In genomic region chrX:101659601-101660063, GRCh38 we compare ENCODE assay signal across 9 cellular contexts. TPM values are rescaled to one million over a fixed set of nuclear protein-coding genes. Genes with fewer than 3 reads are reported as not detected.
DNase-seq lines count a peak whose midpoint lies in the region; ATAC-seq and TF ChIP-seq lines count a peak whose summit lies in the region.
"Had no signal": no experiment of that assay in that cellular context is flagged by ENCODE, and none has a peak within 500 bp of the region (broad histone marks: within the 10 kb centered on the region; RNA-seq: fewer than 3 reads in every experiment).

ARMCX2 (minus strand) TSS chrX:101659850; CDS start chrX:101657588, 2,262 bp downstream.

- H3K79me2 ChIP-seq in PC-3 (ENCODE audit: low read length), result no peaks in the 10 kb centered on the region

- H3K27ac Mint-ChIP-seq in stimulated activated memory B cell treated with anti-CD40 and anti-IgM and Interleukin-4, amounts not matched to agents 10 μg/mL and 1 μg/mL and 100 μg/mL, for 72 hours, result peak within 1 kb of the TSS; percentile 72

- no peaks in the 10 kb centered on the region for H3K36me3 Mint-ChIP-seq in stimulated activated memory B cell treated with anti-CD40 and anti-IgM and Interleukin-4, amounts not matched to agents 10 μg/mL and 1 μg/mL and 100 μg/mL, for 72 hours

- peaks cover 13% of the 10 kb centered on the region for H3K4me1 Mint-ChIP-seq in stimulated activated memory B cell treated with anti-CD40 and anti-IgM and Interleukin-4, amounts not matched to agents 10 μg/mL and 1 μg/mL and 100 μg/mL, for 72 hours

- peaks cover 12% of the 10 kb centered on the region for H3K27me3 Mint-ChIP-seq in stimulated activated memory B cell treated with anti-CD40 and anti-IgM and Interleukin-4, amounts not matched to agents 10 μg/mL and 1 μg/mL and 100 μg/mL, for 72 hours

- H3F3A ChIP-seq in PC-3 (ENCODE audit: low read length, unreplicated experiment), result no peaks in the 10 kb centered on the region

- no TSS peak for BruUV-seq in PC-3 (replicated peaks; lab: Mats Ljungman, UMichigan)

- CTCF ChIA-PET in PC-3 (lab: Charles Lee), result no interaction called here

- peaks cover 12% of the 10 kb centered on the region for H3K27me3 ChIP-seq in PC-3 (ENCODE audit: low read length)
- no peaks in the 10 kb centered on the region for H3K27me3 ChIP-seq in duodenal mucosa (ENCODE audit: control insufficient read depth in 1 of 2, insufficient read depth in 2 of 2, low read length in 2 of 2)
- H3K27me3 ChIP-seq in left lung, result no peaks in the 10 kb centered on the region

- H3K4me2 ChIP-seq in PC-3 (ENCODE audit: low read length), result peak within 1 kb of the TSS; percentile 89

- no peaks in the 10 kb centered on the region for H3K9me2 ChIP-seq in PC-3 (replicated peaks; ENCODE audit: low read length)

- no peak within 1 kb of the TSS for H3K27ac ChIP-seq in PC-3 (ENCODE audit: low read length)
- H3K27ac ChIP-seq in duodenal mucosa (ENCODE audit: low read depth, low read length), result peak within 1 kb of the TSS; percentile 5
- H3K27ac ChIP-seq in left lung, result peak within 1 kb of the TSS; percentile 28 to 37
- H3K27ac ChIP-seq: 22Rv1 had no signal

- no peaks in the 10 kb centered on the region for H3K9me3 ChIP-seq in PC-3 (ENCODE audit: low read length)
- H3K9me3 ChIP-seq in duodenal mucosa (ENCODE audit: control insufficient read depth in 1 of 2, low read length in 2 of 2), result no peaks in the 10 kb centered on the region
- no peaks in the 10 kb centered on the region for H3K9me3 ChIP-seq in left lung

- ATAC-seq in HG02973 (IDR thresholded peaks at IDR 0.05; ENCODE audit: unreplicated experiment) (peak; percentile 53), PC-3 (no peak), left lung (peak; percentile 77), GM21717 (IDR thresholded peaks at IDR 0.05; ENCODE audit: unreplicated experiment) (no peak)
- ATAC-seq in stimulated activated memory B cell treated with anti-CD40 and anti-IgM and Interleukin-4, amounts not matched to agents 10 μg/mL and 1 μg/mL and 100 μg/mL, for 72 hours, result peak; percentile 68

- no peaks in the 10 kb centered on the region for H3K9me3 Mint-ChIP-seq in stimulated activated memory B cell treated with anti-CD40 and anti-IgM and Interleukin-4, amounts not matched to agents 10 μg/mL and 1 μg/mL and 100 μg/mL, for 72 hours

- H2AFZ ChIP-seq in PC-3 (ENCODE audit: low read length), result peak within 1 kb of the TSS; percentile 81

- DNase-seq in DMS 273 (lab: John Stamatoyannopoulos, UW; ENCODE audit: unreplicated experiment), result peak; percentile 30
- no peak for DNase-seq in DMS 273 treated with DMSO at 0.1 percent for 48 hours (lab: John Stamatoyannopoulos, UW)
- no peak for DNase-seq in PC-3
- peak; percentile 48 to 65 for DNase-seq in left lung

- intact Hi-C loops in PC-3 (cut with micrococcal nuclease) (no loop called here), left lung (cut with DNase I) (no loop called here)

- no peaks in the 10 kb centered on the region for H4K20me1 ChIP-seq in PC-3 (ENCODE audit: low read length)

- peak within 1 kb of the TSS; percentile 58 for H3K9ac ChIP-seq in PC-3 (ENCODE audit: low read length)
- H3K9ac ChIP-seq in duodenal mucosa (ENCODE audit: low read depth in 1 of 2, low read length in 2 of 2), result peak within 1 kb of the TSS; percentile 49 to 60

- H3K4me1 ChIP-seq in PC-3 (ENCODE audit: insufficient read depth, low read length), result no peaks in the 10 kb centered on the region
- H3K4me1 ChIP-seq in duodenal mucosa (ENCODE audit: control insufficient read depth in 1 of 2, insufficient read depth in 2 of 2, low read length in 2 of 2), result peaks cover 0 to 4% of the 10 kb centered on the region in 2 donors
- peaks cover 0 to 4% of the 10 kb centered on the region in 2 donors for H3K4me1 ChIP-seq in left lung

- H3K36me3 ChIP-seq in PC-3 (ENCODE audit: low read depth, low read length) (no peaks in the 10 kb centered on the region), duodenal mucosa (ENCODE audit: control insufficient read depth in 1 of 2, insufficient read depth in 2 of 2, low read length in 2 of 2) (no peaks in the 10 kb centered on the region), left lung (no peaks in the 10 kb centered on the region)

- POLR2A ChIA-PET in PC-3 (lab: Charles Lee; ENCODE audit: unreplicated experiment), result no interaction called here

- H3K4me3 ChIP-seq in PC-3 (ENCODE audit: low read length), result peak within 1 kb of the TSS; percentile 74
- peak within 1 kb of the TSS; percentile 73 to 85 for H3K4me3 ChIP-seq in duodenal mucosa (ENCODE audit: low read depth in 1 of 2, low read length in 2 of 2)
- H3K4me3 ChIP-seq in left lung, result peak within 1 kb of the TSS; percentile 46 to 54

- no peak for TF ChIP-seq CTCF in PC-3 (conservative IDR thresholded peaks at IDR 0.05; ENCODE audit: low read depth, low read length)
- TF ChIP-seq CTCF in left lung (IDR thresholded peaks at IDR 0.05), result no peak

- peak within 1 kb of the TSS; percentile 87 for H3K4me3 Mint-ChIP-seq in stimulated activated memory B cell treated with anti-CD40 and anti-IgM and Interleukin-4, amounts not matched to agents 10 μg/mL and 1 μg/mL and 100 μg/mL, for 72 hours

RNA-seq across cellular contexts. Expression of gene ARMCX2, which starts in this region (rescaled TPM):
- total RNA-seq in PC-3 (2014; rRNA removed) (0.58 and 0.98 TPM in 2 replicates), left lung (10 to 100 TPM; 47.0 to 53.5 TPM)

Comparison
In these comparisons a context has a peak if more than half of its experiments do, and no peak if none do; other contexts are left out.
1. RNA of gene ARMCX2 (total RNA-seq): 47.0 to 53.5 TPM in left lung; 0.58 to 0.98 TPM in PC-3; every median in the first group is over 10 times any median in the second.
2. DNase-seq: peak in DMS 273 (single experiment) and left lung (2 of 2); none in DMS 273 treated with DMSO at 0.1 percent for 48 hours (single experiment) and PC-3 (single experiment).
3. ATAC-seq: peak in HG02973 (single experiment), left lung (single experiment) and stimulated activated memory B cell treated with anti-CD40 and anti-IgM and Interleukin-4, amounts not matched to agents 10 μg/mL and 1 μg/mL and 100 μg/mL, for 72 hours (single experiment); none in PC-3 (single experiment) and GM21717 (single experiment).
4. Peak in every context shown above with its lines, with median percentiles within 50 percentile points of each other: H3K4me3 ChIP-seq.